10 cellular contexts compared by ENCODE assay signal in genomic region chr10:102627141-102627445, GRCh38. TPM values are rescaled to one million over a fixed set of nuclear protein-coding genes. Genes with fewer than 3 reads are reported as not detected.
A peak's percentile ranks its signal among the peaks of the same experiment; 100 is the strongest.
DNase-seq lines count a peak whose midpoint lies in the region; ATAC-seq and TF ChIP-seq lines count a peak whose summit lies in the region.
"Had no signal": no experiment of that assay in that cellular context is flagged by ENCODE, and none has a peak within 500 bp of the region (broad histone marks: within the 10 kb centered on the region; RNA-seq: fewer than 3 reads in every experiment).

No MANE protein-coding gene starts in this region.

- peaks cover 3 to 7% of the 10 kb centered on the region in 2 donors for H3K4me1 Mint-ChIP-seq in natural killer cell treated with Interleukin-12 subunit alpha and Interleukin-12 subunit beta and Interleukin-15 and Interleukin-18, amount 100 ng/mL, for 72 hours (ENCODE audit: low read depth in 2 of 2)

- DNase-seq in heart left ventricle, result no peak
- DNase-seq in left ventricle myocardium superior, result no peak
- no peak for DNase-seq in esophagus muscularis mucosa (ENCODE audit: extremely low spot score)
- DNase-seq in osteoblast (ENCODE audit: insufficient read length, low spot score, missing footprints), result no peak
- peak in 1 of 2 donors; percentile 71 for DNase-seq in aorta
- DNase-seq in natural killer cell treated with Interleukin-12 subunit alpha and Interleukin-12 subunit beta and Interleukin-15 and Interleukin-18, amount 100 ng/mL, for 72 hours (ENCODE audit: low spot score), result no peak
- DNase-seq: activated CD8-positive, alpha-beta memory T cell treated with anti-CD3 and anti-CD28 coated beads, Interleukin-2, amount 50 U/mL, for 48 hours had no signal

- H3K27ac Mint-ChIP-seq in natural killer cell treated with Interleukin-12 subunit alpha and Interleukin-12 subunit beta and Interleukin-15 and Interleukin-18, amount 100 ng/mL, for 72 hours, result no peak overlapping the region

- H3K9me3 ChIP-seq in heart left ventricle (no peaks in the 10 kb centered on the region), esophagus muscularis mucosa (no peaks in the 10 kb centered on the region), osteoblast (ENCODE audit: low read depth, low read length) (no peaks in the 10 kb centered on the region), aorta (ENCODE audit: control insufficient read depth, low read length) (no peaks in the 10 kb centered on the region)
- H3K9me3 ChIP-seq: HAP-1 had no signal

- peak overlapping the region; percentile 71 to 96 (median 86) for H3K27ac ChIP-seq in heart left ventricle
- H3K27ac ChIP-seq in esophagus muscularis mucosa (replicated peaks in 1 of 4), result peak overlapping the region; percentile 81 to 90 (median 84)
- H3K27ac ChIP-seq in osteoblast (ENCODE audit: low read depth, low read length), result peak overlapping the region; percentile 95
- peak overlapping the region; percentile 7 to 88 for H3K27ac ChIP-seq in aorta (ENCODE audit: low read depth in 1 of 2, low read length in 2 of 2)

- TF ChIP-seq CTCF in heart left ventricle (IDR thresholded peaks at IDR 0.05), result no peak
- TF ChIP-seq CTCF in esophagus muscularis mucosa (IDR thresholded peaks at IDR 0.05), result no peak
- no peak for TF ChIP-seq CTCF in osteoblast (IDR thresholded peaks at IDR 0.05; ENCODE audit: extremely low read depth, low read depth, low read length)

- H3K4me3 Mint-ChIP-seq in natural killer cell treated with Interleukin-12 subunit alpha and Interleukin-12 subunit beta and Interleukin-15 and Interleukin-18, amount 100 ng/mL, for 72 hours, result no peak overlapping the region

- H3K79me2 ChIP-seq in osteoblast (ENCODE audit: insufficient read depth, low read length), result no peaks in the 10 kb centered on the region

- H3K4me2 ChIP-seq in osteoblast (ENCODE audit: insufficient read depth, low read length), result no peak overlapping the region

- 87 to 90% (median 88%) methylated on average over 7 of the region's 7 CpGs for WGBS in heart left ventricle, 4 donors
- 78% methylated on average over 7 of the region's 7 CpGs for WGBS in esophagus muscularis mucosa
- WGBS in aorta, 2 donors, result 59 to 66% methylated on average over 7 of the region's 7 CpGs

- H3K4me3 ChIP-seq in heart left ventricle (no peak overlapping the region), esophagus muscularis mucosa (no peak overlapping the region), osteoblast (ENCODE audit: insufficient read depth, low read length) (no peak overlapping the region), aorta (ENCODE audit: low read length in 2 of 2) (no peak overlapping the region)
- H3K4me3 ChIP-seq: HAP-1 had no signal

- H3K9me3 Mint-ChIP-seq in natural killer cell treated with Interleukin-12 subunit alpha and Interleukin-12 subunit beta and Interleukin-15 and Interleukin-18, amount 100 ng/mL, for 72 hours, result no peaks in the 10 kb centered on the region

- intact Hi-C loops in heart left ventricle (cut with DNase I), result no loop called here
- intact Hi-C loops in left ventricle myocardium superior (cut with micrococcal nuclease), result no loop called here
- intact Hi-C loops in esophagus muscularis mucosa (cut with DNase I), result no loop called here
- intact Hi-C loops in aorta (cut with DNase I), result no loop called here

- no peaks in the 10 kb centered on the region for H4K20me1 ChIP-seq in osteoblast (ENCODE audit: insufficient read depth, low read length)

- no peak for TF ChIP-seq POLR2A in heart left ventricle (IDR thresholded peaks at IDR 0.05)
- no peak for TF ChIP-seq POLR2A in esophagus muscularis mucosa (IDR thresholded peaks at IDR 0.05; ENCODE audit: low read depth)

- H3K27me3 ChIP-seq in heart left ventricle (no peaks in the 10 kb centered on the region), esophagus muscularis mucosa (no peaks in the 10 kb centered on the region), osteoblast (ENCODE audit: insufficient read depth, low read length) (no peaks in the 10 kb centered on the region), aorta (ENCODE audit: control insufficient read depth in 1 of 2, insufficient read depth in 2 of 2, low read length in 1 of 2) (no peaks in the 10 kb centered on the region)

- H3K4me1 ChIP-seq in heart left ventricle (peaks cover 11 to 76% (median 65%) of the 10 kb centered on the region in 12 donors), esophagus muscularis mucosa (peaks cover 51 to 81% (median 74%) of the 10 kb centered on the region in 4 donors), osteoblast (ENCODE audit: insufficient read depth, low read length) (peaks cover 69% of the 10 kb centered on the region), aorta (ENCODE audit: control insufficient read depth in 1 of 2, insufficient read depth in 2 of 2, low read length in 2 of 2) (peaks cover 4 to 7% of the 10 kb centered on the region in 2 donors)

- ATAC-seq in heart left ventricle (no peak), left ventricle myocardium superior (no peak), aorta (ENCODE audit: low FRiP score) (no peak), GM19463 (IDR thresholded peaks at IDR 0.05; ENCODE audit: unreplicated experiment) (no peak), GM18498 (IDR thresholded peaks at IDR 0.05; ENCODE audit: unreplicated experiment) (no peak)
- no peak for ATAC-seq in natural killer cell treated with Interleukin-12 subunit alpha and Interleukin-12 subunit beta and Interleukin-15 and Interleukin-18, amount 100 ng/mL, for 72 hours

- H3K36me3 Mint-ChIP-seq in natural killer cell treated with Interleukin-12 subunit alpha and Interleukin-12 subunit beta and Interleukin-15 and Interleukin-18, amount 100 ng/mL, for 72 hours, result no peaks in the 10 kb centered on the region

- H3K36me3 ChIP-seq in heart left ventricle (peaks cover 0 to 20% (median 8%) of the 10 kb centered on the region in 9 donors), esophagus muscularis mucosa (peaks cover 0 to 17% (median 13%) of the 10 kb centered on the region in 4 donors), osteoblast (ENCODE audit: insufficient read depth, low read length) (peaks cover 7% of the 10 kb centered on the region), aorta (ENCODE audit: control insufficient read depth in 1 of 2, insufficient read depth in 2 of 2, low read length in 1 of 2) (no peaks in the 10 kb centered on the region)
- H3K36me3 ChIP-seq: HAP-1 had no signal

- peak overlapping the region; percentile 71 for H2AFZ ChIP-seq in osteoblast (ENCODE audit: low read length)

- no peak for TF ChIP-seq EP300 in esophagus muscularis mucosa (IDR thresholded peaks at IDR 0.05)

- no peaks in the 10 kb centered on the region for H3K27me3 Mint-ChIP-seq in natural killer cell treated with Interleukin-12 subunit alpha and Interleukin-12 subunit beta and Interleukin-15 and Interleukin-18, amount 100 ng/mL, for 72 hours

RNA-seq across cellular contexts. Expression of gene TRIM8, which starts 17.2 kb away (rescaled TPM):
- total RNA-seq in heart left ventricle (100 to 1,000 TPM in 6 of 9 donors, 10 to 100 TPM in 3; 91.5 to 225 (median 107) TPM), left ventricle myocardium superior (117 TPM), esophagus muscularis mucosa (100 to 1,000 TPM; 103 to 170 (median 159) TPM), osteoblast (107 and 126 TPM in 2 replicates), aorta (100 to 1,000 TPM; 126 to 189 TPM)
- polyA plus RNA-seq in heart left ventricle (10 to 100 TPM; 38.9 to 94.6 TPM), aorta (10 to 100 TPM; 40.6 to 72.4 TPM)
- total RNA-seq in natural killer cell treated with Interleukin-12 subunit alpha and Interleukin-12 subunit beta and Interleukin-15 and Interleukin-18, amount 100 ng/mL, for 72 hours, result 10 to 100 TPM; 50.2 to 78.5 TPM
